ENCODE assay signal across 16 cellular contexts in genomic region chr16:28897826-28898225, GRCh38. TPM values are rescaled to one million over a fixed set of nuclear protein-coding genes. Genes with fewer than 3 reads are reported as not detected.
DNase-seq lines count a peak whose midpoint lies in the region; ATAC-seq and TF ChIP-seq lines count a peak whose summit lies in the region.
"Had no signal": no experiment of that assay in that cellular context is flagged by ENCODE, and none has a peak within 500 bp of the region (broad histone marks: within the 10 kb centered on the region; RNA-seq: fewer than 3 reads in every experiment).

No MANE protein-coding gene starts in this region.

- no peaks in the 10 kb centered on the region for H3K4me1 Mint-ChIP-seq in activated T-helper 17 cell treated with anti-CD3 and anti-CD28 coated beads, Interleukin-2, amount 50 U/mL, for 72 hours
- H3K4me1 Mint-ChIP-seq in neural crest cell: no peaks in the 10 kb centered on the region
- H3K4me1 Mint-ChIP-seq in T-helper 2 cell treated with Interferon-gamma antibody and Interleukin-4, amounts not matched to agents 5 μg/mL and 100 μg/mL, for 36 hours (ENCODE audit: low read depth): no peaks in the 10 kb centered on the region

- POLR2A ChIA-PET in HCT116 (lab: Charles Lee): no interaction called here

- H3K27me3 Mint-ChIP-seq in activated T-helper 17 cell treated with anti-CD3 and anti-CD28 coated beads, Interleukin-2, amount 50 U/mL, for 72 hours: no peaks in the 10 kb centered on the region
- H3K27me3 Mint-ChIP-seq in neural crest cell (ENCODE audit: low read depth): no peaks in the 10 kb centered on the region
- H3K27me3 Mint-ChIP-seq in T-helper 2 cell treated with Interferon-gamma antibody and Interleukin-4, amounts not matched to agents 5 μg/mL and 100 μg/mL, for 36 hours (ENCODE audit: low read depth): no peaks in the 10 kb centered on the region
- H3K27me3 Mint-ChIP-seq: CD8-positive, alpha-beta memory T cell; IgD-negative memory B cell had no signal

- H3K36me3 Mint-ChIP-seq in activated T-helper 17 cell treated with anti-CD3 and anti-CD28 coated beads, Interleukin-2, amount 50 U/mL, for 72 hours (ENCODE audit: low read depth): no peaks in the 10 kb centered on the region
- no peaks in the 10 kb centered on the region for H3K36me3 Mint-ChIP-seq in neural crest cell (ENCODE audit: low read depth)
- H3K36me3 Mint-ChIP-seq in T-helper 2 cell treated with Interferon-gamma antibody and Interleukin-4, amounts not matched to agents 5 μg/mL and 100 μg/mL, for 36 hours (ENCODE audit: low read depth): no peaks in the 10 kb centered on the region
- H3K36me3 Mint-ChIP-seq: CD8-positive, alpha-beta memory T cell had no signal

- H3K79me2 ChIP-seq in HCT116 (ENCODE audit: insufficient read depth, low read length): no peaks in the 10 kb centered on the region

- H3K4me1 ChIP-seq in HCT116 (ENCODE audit: control insufficient read depth in 1 of 2, insufficient read depth in 2 of 2, low read length in 2 of 2): peaks cover 7 to 22% of the 10 kb centered on the region in 2 experiments; a peak in 3 of 4 replicates
- H3K4me1 ChIP-seq in skeletal muscle tissue (ENCODE audit: control insufficient read depth in 3 of 3, insufficient read depth in 3 of 3, low read length in 3 of 3): peaks cover 2 to 27% (median 3%) of the 10 kb centered on the region in 3 donors

- H3K27ac Mint-ChIP-seq in activated T-helper 17 cell treated with anti-CD3 and anti-CD28 coated beads, Interleukin-2, amount 50 U/mL, for 72 hours: peak overlapping the region; percentile 23
- peak overlapping the region; percentile 71 for H3K27ac Mint-ChIP-seq in neural crest cell (ENCODE audit: unreplicated experiment)
- H3K27ac Mint-ChIP-seq in T-helper 2 cell treated with Interferon-gamma antibody and Interleukin-4, amounts not matched to agents 5 μg/mL and 100 μg/mL, for 36 hours: no peak overlapping the region
- H3K27ac Mint-ChIP-seq: IgD-negative memory B cell had no signal

- H3K4me3 ChIP-seq in HCT116 (replicated peaks in 1 of 2; ENCODE audit: low read depth in 1 of 2, low read length in 2 of 2) (peak overlapping the region in 1 of 2 experiments; percentile 28; a peak in 2 of 4 replicates), skeletal muscle tissue (ENCODE audit: low read length in 3 of 3) (no peak overlapping the region)
- H3K4me3 ChIP-seq: BLaER1 had no signal

- TF ChIP-seq POLR2A in HCT116 (IDR thresholded peaks at IDR 0.05; ENCODE audit: borderline replicate concordance, extremely low read depth, insufficient read depth, insufficient read length): no peak

- no peak for TF ChIP-seq RAD21 in HCT116 (IDR thresholded peaks at IDR 0.05; ENCODE audit: low read depth)

- H3K9me3 Mint-ChIP-seq in activated T-helper 17 cell treated with anti-CD3 and anti-CD28 coated beads, Interleukin-2, amount 50 U/mL, for 72 hours: no peaks in the 10 kb centered on the region
- no peaks in the 10 kb centered on the region for H3K9me3 Mint-ChIP-seq in neural crest cell
- H3K9me3 Mint-ChIP-seq in T-helper 2 cell treated with Interferon-gamma antibody and Interleukin-4, amounts not matched to agents 5 μg/mL and 100 μg/mL, for 36 hours: no peaks in the 10 kb centered on the region
- H3K9me3 Mint-ChIP-seq: CD8-positive, alpha-beta memory T cell; IgD-negative memory B cell had no signal

- RAD21 ChIA-PET in HCT116 (lab: Charles Lee; ENCODE audit: low non-redundant PET in 1 of 2, low total read pairs in 2 of 2, uncharacterized antibody in 2 of 2, unreplicated experiment in 2 of 2): interaction anchor here in 1 of 2 experiments (0.6 kb wide), 1 partner anchor 26 kb away, joined by 3 read pairs; no protein-coding TSS in a partner anchor

- CTCF ChIA-PET in HCT116 (lab: Charles Lee): no interaction called here

- ATAC-seq in HCT116 (peak; percentile 54), HG03196 (IDR thresholded peaks at IDR 0.05; ENCODE audit: unreplicated experiment) (no peak)
- no peak for ATAC-seq in activated T-helper 17 cell treated with anti-CD3 and anti-CD28 coated beads, Interleukin-2, amount 50 U/mL, for 72 hours (replicated peaks)

- H3K27me3 ChIP-seq in HCT116 (ENCODE audit: insufficient read depth, low read length): no peaks in the 10 kb centered on the region
- no peaks in the 10 kb centered on the region for H3K27me3 ChIP-seq in skeletal muscle tissue (ENCODE audit: control insufficient read depth in 3 of 3, insufficient read depth in 3 of 3, low read length in 3 of 3)
- H3K27me3 ChIP-seq: BLaER1 had no signal

- H3K9ac ChIP-seq in HCT116 (ENCODE audit: low read length) (peak overlapping the region; percentile 41), skeletal muscle tissue (ENCODE audit: low read depth in 1 of 3, low read length in 3 of 3) (no peak overlapping the region)
- H3K9ac ChIP-seq: BLaER1 had no signal

- H3K27ac ChIP-seq in HCT116 (ENCODE audit: low read depth, low read length) (no peak overlapping the region), skeletal muscle tissue (ENCODE audit: low read depth, low read length) (peak overlapping the region; percentile 54)
- H3K27ac ChIP-seq: BLaER1 had no signal

- no TSS peak for BruUV-seq in HCT116 (replicated peaks; lab: Mats Ljungman, UMichigan)

- peak overlapping the region; percentile 72 for H3K4me2 ChIP-seq in HCT116 (ENCODE audit: low read length)
- H3K4me2 ChIP-seq: BLaER1 had no signal

- no peak overlapping the region for H2AFZ ChIP-seq in HCT116 (ENCODE audit: low read depth, low read length, poor library complexity, severe bottlenecking)

- TF ChIP-seq CTCF in HCT116 (IDR thresholded peaks at IDR 0.05 in 2 of 3, conservative IDR thresholded peaks at IDR 0.05 in 1 of 3; ENCODE audit: borderline replicate concordance in 1 of 3, insufficient read depth in 1 of 3, low read depth in 2 of 3, low read length in 2 of 3): no peak
- TF ChIP-seq CTCF in neural crest cell (conservative IDR thresholded peaks at IDR 0.05): no peak

- no peak overlapping the region for H3K4me3 Mint-ChIP-seq in activated T-helper 17 cell treated with anti-CD3 and anti-CD28 coated beads, Interleukin-2, amount 50 U/mL, for 72 hours
- no peak overlapping the region for H3K4me3 Mint-ChIP-seq in neural crest cell
- H3K4me3 Mint-ChIP-seq in T-helper 2 cell treated with Interferon-gamma antibody and Interleukin-4, amounts not matched to agents 5 μg/mL and 100 μg/mL, for 36 hours: no peak overlapping the region
- H3K4me3 Mint-ChIP-seq: CD8-positive, alpha-beta memory T cell; IgD-negative memory B cell had no signal

- H3K36me3 ChIP-seq in HCT116 (ENCODE audit: control insufficient read depth in 1 of 2, insufficient read depth in 2 of 2, low read length in 2 of 2) (no peaks in the 10 kb centered on the region), skeletal muscle tissue (ENCODE audit: control insufficient read depth in 3 of 3, insufficient read depth in 3 of 3, low read length in 3 of 3) (peaks cover 47 to 54% (median 48%) of the 10 kb centered on the region in 3 donors)

- intact Hi-C loops in HCT116 (cut with micrococcal nuclease): no loop called here

- H4K20me1 ChIP-seq in HCT116 (ENCODE audit: insufficient read depth): no peaks in the 10 kb centered on the region
- H4K20me1 ChIP-seq: BLaER1 had no signal

- no peak for DNase-seq in HCT116 (ENCODE audit: low read depth, low spot score)
- DNase-seq in neural crest cell (ENCODE audit: low read depth, low spot score): no peak
- DNase-seq in 8988T: no peak
- no peak for DNase-seq in RKO (ENCODE audit: low spot score)
- DNase-seq in T-helper 2 cell treated with Interferon-gamma antibody and Interleukin-4, amounts not matched to agents 5 μg/mL and 100 μg/mL, for 36 hours (ENCODE audit: low spot score): no peak
- DNase-seq: CD8-positive, alpha-beta memory T cell; DMS53; GF-D8 had no signal

- H3K9me3 ChIP-seq in HCT116 (ENCODE audit: control insufficient read depth in 1 of 2, insufficient read depth in 1 of 2, low read depth in 1 of 2, low read length in 2 of 2) (no peaks in the 10 kb centered on the region), skeletal muscle tissue (ENCODE audit: control insufficient read depth in 3 of 3, low read length in 3 of 3) (no peaks in the 10 kb centered on the region)
- H3K9me3 ChIP-seq: BLaER1 had no signal

- no peaks in the 10 kb centered on the region for H3K9me2 ChIP-seq in HCT116 (ENCODE audit: insufficient read depth)

TF ChIP-seq in HCT116, 20 proteins besides CTCF, POLR2A, EP300 and RAD21 (continues in another document):
- TF ChIP-seq ZNF274 (IDR thresholded peaks at IDR 0.05; ENCODE audit: low read depth, low read length) (no peak), SIN3A (IDR thresholded peaks at IDR 0.05; ENCODE audit: low read depth) (no peak)

RNA-seq across cellular contexts. Expression of gene ATP2A1, which starts 19.5 kb away (rescaled TPM):
- total RNA-seq in HCT116 (2021; ENCODE audit: unreplicated experiment): 10.3 TPM
- 5.5 and 7.0 TPM in 2 replicates for polyA plus RNA-seq in HCT116 (2012)
- 1 to 10 TPM; 2.2 to 3.1 TPM for total RNA-seq in activated T-helper 17 cell treated with anti-CD3 and anti-CD28 coated beads, Interleukin-2, amount 50 U/mL, for 72 hours
- total RNA-seq in neural crest cell: 3.1 and 3.3 TPM in 2 replicates
- total RNA-seq in skeletal muscle tissue: 502 TPM
- polyA plus RNA-seq: CD8-positive, alpha-beta memory T cell; IgD-negative memory B cell had no signal

RNA-seq across cellular contexts. Expression of gene RABEP2, which starts 27.2 kb away (rescaled TPM):
- total RNA-seq in HCT116 (2021; ENCODE audit: unreplicated experiment): 13.4 TPM
- polyA plus RNA-seq in HCT116 (2012): 8.6 and 10.0 TPM in 2 replicates
- total RNA-seq in activated T-helper 17 cell treated with anti-CD3 and anti-CD28 coated beads, Interleukin-2, amount 50 U/mL, for 72 hours: 10 to 100 TPM; 21.5 to 34.1 TPM
- 19.9 and 20.2 TPM in 2 replicates for total RNA-seq in neural crest cell
- 11.0 TPM for total RNA-seq in skeletal muscle tissue

RNA-seq across cellular contexts. Expression of gene CD19, which starts 33.9 kb away (rescaled TPM):
- 0.27 TPM for total RNA-seq in HCT116 (2021; ENCODE audit: unreplicated experiment)
- 0.05 and 0.09 TPM in 2 replicates for polyA plus RNA-seq in HCT116 (2012)
- total RNA-seq in activated T-helper 17 cell treated with anti-CD3 and anti-CD28 coated beads, Interleukin-2, amount 50 U/mL, for 72 hours: 1 to 10 TPM in 1 of 2 donors, not detected in 1; 2.1 TPM
- total RNA-seq in neural crest cell: not detected in 2 replicates
- total RNA-seq in skeletal muscle tissue: 2.1 TPM
- total RNA-seq: A673; CD8-positive, alpha-beta memory T cell; H4; HT-29 had no signal
- polyA plus RNA-seq: CD8-positive, alpha-beta memory T cell had no signal

RNA-seq across cellular contexts. Expression of gene SH2B1, which starts 34.2 kb away (rescaled TPM):
- total RNA-seq in HCT116 (2021; ENCODE audit: unreplicated experiment) (47.0 TPM), neural crest cell (60.6 and 66.9 TPM in 2 replicates), skeletal muscle tissue (6.8 TPM)
- polyA plus RNA-seq in HCT116 (2012): 30.7 and 33.6 TPM in 2 replicates
- total RNA-seq in activated T-helper 17 cell treated with anti-CD3 and anti-CD28 coated beads, Interleukin-2, amount 50 U/mL, for 72 hours: 10 to 100 TPM; 45.0 to 46.4 TPM

RNA-seq across cellular contexts. Expression of gene TUFM, which starts 51.7 kb away (rescaled TPM):
- total RNA-seq in HCT116 (2021; ENCODE audit: unreplicated experiment): 361 TPM
- polyA plus RNA-seq in HCT116 (2012): 328 and 355 TPM in 2 replicates
- 100 to 1,000 TPM; 140 to 291 TPM for total RNA-seq in activated T-helper 17 cell treated with anti-CD3 and anti-CD28 coated beads, Interleukin-2, amount 50 U/mL, for 72 hours
- total RNA-seq in neural crest cell: 197 and 205 TPM in 2 replicates
- 67.8 TPM for total RNA-seq in skeletal muscle tissue

Comparison
In these comparisons a context has a peak if more than half of its experiments do, and no peak if none do; other contexts are left out.
1. RNA of gene ATP2A1, which starts 19.5 kb away (total RNA-seq): 502 TPM in skeletal muscle tissue (single experiment); 10.3 TPM in HCT116 (single experiment), 3.1 to 3.3 TPM in neural crest cell and 2.2 to 3.1 TPM in activated T-helper 17 cell treated with anti-CD3 and anti-CD28 coated beads, Interleukin-2, amount 50 U/mL, for 72 hours; every median in the first group is over 10 times any median in the second.